In genomic region chr19:9768175-9769112, GRCh38 we compare ENCODE assay signal across 8 cellular contexts. TPM values are rescaled to one million over a fixed set of nuclear protein-coding genes. Genes with fewer than 3 reads are reported as not detected.
DNase-seq lines count a peak whose midpoint lies in the region; ATAC-seq, FAIRE-seq and TF ChIP-seq lines count a peak whose summit lies in the region.

ZNF846 (minus strand) TSS chr19:9768738; CDS start chr19:9764950, 3,788 bp downstream.

- TF ChIP-seq POLR2A in GM12892 (IDR thresholded peaks at IDR 0.05; ENCODE audit: low read depth, low read length) = peak; percentile 76
- peak in 2 of 4 donors; percentile 60 to 85 for TF ChIP-seq POLR2A in upper lobe of left lung (IDR thresholded peaks at IDR 0.05)

- no peaks in the 10 kb centered on the region for H3K27me3 Mint-ChIP-seq in T-helper 1 cell treated with Interleukin-12 subunit alpha and Interleukin-12 subunit beta and Interleukin-4 antibody, amounts not matched to agents 30 μg/mL and 1 μg/mL, for 36 hours (ENCODE audit: low read depth)

- H3K4me1 ChIP-seq in upper lobe of left lung = peaks cover 10 to 17% (median 14%) of the 10 kb centered on the region in 4 donors

- peak; percentile 93 for ATAC-seq in HG02840 (IDR thresholded peaks at IDR 0.05; ENCODE audit: low FRiP score, unreplicated experiment)
- ATAC-seq in left cardiac atrium = peak; percentile 98 to 100
- ATAC-seq in upper lobe of left lung (ENCODE audit: low FRiP score in 2 of 2) = peak; percentile 99 to 100

- peak in 1 of 4 donors; percentile 35 for TF ChIP-seq EP300 in upper lobe of left lung (IDR thresholded peaks at IDR 0.05)

- H3K27ac ChIP-seq in upper lobe of left lung = peak within 1 kb of the TSS; percentile 92 to 95 (median 94)

- peak within 1 kb of the TSS; percentile 92 for H3K4me3 Mint-ChIP-seq in T-helper 1 cell treated with Interleukin-12 subunit alpha and Interleukin-12 subunit beta and Interleukin-4 antibody, amounts not matched to agents 30 μg/mL and 1 μg/mL, for 36 hours

- TF ChIP-seq CTCF in upper lobe of left lung (IDR thresholded peaks at IDR 0.05) = peak in 1 of 6 experiments; percentile 5

- peak within 1 kb of the TSS; percentile 96 for H3K27ac Mint-ChIP-seq in T-helper 1 cell treated with Interleukin-12 subunit alpha and Interleukin-12 subunit beta and Interleukin-4 antibody, amounts not matched to agents 30 μg/mL and 1 μg/mL, for 36 hours

- H3K36me3 Mint-ChIP-seq in T-helper 1 cell treated with Interleukin-12 subunit alpha and Interleukin-12 subunit beta and Interleukin-4 antibody, amounts not matched to agents 30 μg/mL and 1 μg/mL, for 36 hours (ENCODE audit: low read depth) = peaks cover 7% of the 10 kb centered on the region

- H3K4me1 Mint-ChIP-seq in T-helper 1 cell treated with Interleukin-12 subunit alpha and Interleukin-12 subunit beta and Interleukin-4 antibody, amounts not matched to agents 30 μg/mL and 1 μg/mL, for 36 hours (ENCODE audit: low read depth) = peaks cover 4% of the 10 kb centered on the region

- peak within 1 kb of the TSS; percentile 38 to 79 (median 70) for H3K4me3 ChIP-seq in upper lobe of left lung

- H3K9me3 Mint-ChIP-seq in T-helper 1 cell treated with Interleukin-12 subunit alpha and Interleukin-12 subunit beta and Interleukin-4 antibody, amounts not matched to agents 30 μg/mL and 1 μg/mL, for 36 hours = peaks cover 19% of the 10 kb centered on the region

- H3K9me3 ChIP-seq in upper lobe of left lung = peaks cover 0 to 16% (median 1%) of the 10 kb centered on the region in 4 donors

- H3K27me3 ChIP-seq in upper lobe of left lung = no peaks in the 10 kb centered on the region

- DNase-seq in GM12892 (ENCODE audit: insufficient read length) (peak; percentile 94), NCI-H146 (lab: John Stamatoyannopoulos, UW) (peak; percentile 95), amygdala (lab: John Stamatoyannopoulos, UW) (peak; percentile 45 to 93 (median 84)), left cardiac atrium (peak; percentile 95), posterior vena cava (ENCODE audit: low spot score) (peak; percentile 98), upper lobe of left lung (peak; percentile 96 to 99)

- WGBS in upper lobe of left lung, 2 donors = 0% methylated on average over 29 to 65 of the region's 65 CpGs

- H3K36me3 ChIP-seq in upper lobe of left lung = peaks cover 0 to 14% (median 0%) of the 10 kb centered on the region in 4 donors

- peak; percentile 98 for FAIRE-seq in GM12892 (lab: Jason Lieb, UNC)

- intact Hi-C loops in left cardiac atrium (cut with DNase I) (loop anchor here in 1 of 2 donors (5.0 kb wide), 1 partner anchor 96 kb away; no protein-coding TSS in a partner anchor), posterior vena cava (cut with DNase I) (no loop called here)

RNA-seq across cellular contexts. Expression of gene ZNF846, which starts in this region (rescaled TPM):
- 2.8 TPM for polyA plus RNA-seq in GM12892 (2012; ENCODE audit: missing spikeins)
- total RNA-seq in left cardiac atrium (10 to 100 TPM in 1 of 2 donors, 1 to 10 TPM in 1; 8.8 to 12.7 TPM), posterior vena cava (10 to 100 TPM; 13.5 to 18.2 TPM), upper lobe of left lung (10 to 100 TPM in 5 of 6 donors, 1 to 10 TPM in 1; 5.6 to 36.7 (median 15.0) TPM)

Comparison
In these comparisons a context has a peak if more than half of its experiments do, and no peak if none do; other contexts are left out.
1. Peak in every context shown above with its lines: DNase-seq, ATAC-seq, H3K4me3 ChIP-seq and H3K27ac ChIP-seq.